Comparison of ENCODE assay signal across 9 cellular contexts in genomic region chr6:110415297-110415916, GRCh38. TPM values are rescaled to one million over a fixed set of nuclear protein-coding genes. Genes with fewer than 3 reads are reported as not detected.
DNase-seq lines count a peak whose midpoint lies in the region; ATAC-seq lines count a peak whose summit lies in the region.
"Had no signal": no experiment of that assay in that cellular context is flagged by ENCODE, and none has a peak within 500 bp of the region (broad histone marks: within the 10 kb centered on the region; RNA-seq: fewer than 3 reads in every experiment).

DDO (minus strand) TSS chr6:110415575; CDS start chr6:110413462, 2,113 bp downstream.

- peaks cover 9% of the 10 kb centered on the region for H3K27me3 Mint-ChIP-seq in activated naive CD4-positive, alpha-beta T cell treated with anti-CD3 and anti-CD28 coated beads for 36 hours (ENCODE audit: low read depth)
- peaks cover 0 to 4% (median 0%) of the 10 kb centered on the region in 3 donors for H3K27me3 Mint-ChIP-seq in immature natural killer cell (ENCODE audit: low read depth in 3 of 3)

- H3K9me3 Mint-ChIP-seq in activated naive CD4-positive, alpha-beta T cell treated with anti-CD3 and anti-CD28 coated beads, Interleukin-2, amount 50 U/mL, for 72 hours = no peaks in the 10 kb centered on the region
- H3K9me3 Mint-ChIP-seq in activated naive CD4-positive, alpha-beta T cell treated with anti-CD3 and anti-CD28 coated beads for 36 hours = no peaks in the 10 kb centered on the region
- H3K9me3 Mint-ChIP-seq in immature natural killer cell = no peaks in the 10 kb centered on the region

- H3K27ac ChIP-seq in skin epidermis = peak within 1 kb of the TSS in 6 of 21 experiments; percentile 4 to 66 (median 46)

- H3K4me1 Mint-ChIP-seq in activated naive CD4-positive, alpha-beta T cell treated with anti-CD3 and anti-CD28 coated beads for 36 hours (ENCODE audit: low read depth) = no peaks in the 10 kb centered on the region
- peaks cover 13 to 20% of the 10 kb centered on the region in 2 donors for H3K4me1 Mint-ChIP-seq in immature natural killer cell

- DNase-seq in activated naive CD4-positive, alpha-beta T cell treated with anti-CD3 and anti-CD28 coated beads, Interleukin-2, amount 50 U/mL, for 72 hours (ENCODE audit: low spot score in 2 of 2) = no peak
- DNase-seq in activated naive CD4-positive, alpha-beta T cell treated with anti-CD3 and anti-CD28 coated beads for 36 hours = no peak
- peak; percentile 16 to 93 (median 77) for DNase-seq in amygdala (lab: John Stamatoyannopoulos, UW)
- no peak for DNase-seq in immature natural killer cell
- no peak for DNase-seq in NCI-H146 treated with DMSO at 0.1 percent for 48 hours (lab: John Stamatoyannopoulos, UW; ENCODE audit: unreplicated experiment)

- peak within 1 kb of the TSS in 6 of 7 experiments; percentile 4 to 29 (median 8) for H3K4me3 ChIP-seq in skin epidermis

- peak within 1 kb of the TSS; percentile 51 to 81 for H3K27ac Mint-ChIP-seq in activated naive CD4-positive, alpha-beta T cell treated with anti-CD3 and anti-CD28 coated beads, Interleukin-2, amount 50 U/mL, for 72 hours
- no peak within 1 kb of the TSS for H3K27ac Mint-ChIP-seq in activated naive CD4-positive, alpha-beta T cell treated with anti-CD3 and anti-CD28 coated beads for 36 hours
- peak within 1 kb of the TSS in 3 of 6 donors; percentile 4 to 53 (median 50) for H3K27ac Mint-ChIP-seq in immature natural killer cell

- peak; percentile 47 to 81 for ATAC-seq in activated naive CD4-positive, alpha-beta T cell treated with anti-CD3 and anti-CD28 coated beads, Interleukin-2, amount 50 U/mL, for 72 hours
- ATAC-seq in GM21528 (IDR thresholded peaks at IDR 0.05; ENCODE audit: low FRiP score, unreplicated experiment) (no peak), HG03342 (IDR thresholded peaks at IDR 0.05; ENCODE audit: unreplicated experiment) (no peak)

- CTCF ChIA-PET in activated naive CD4-positive, alpha-beta T cell treated with anti-CD3 and anti-CD28 coated beads for 36 hours (lab: Charles Lee) = interaction anchor here (0.5 to 0.6 kb wide), 3 partner anchors 43 to 888 kb away, joined by 3 to 4 read pairs (median 3); no protein-coding TSS in a partner anchor

- intact Hi-C loops in activated naive CD4-positive, alpha-beta T cell treated with anti-CD3 and anti-CD28 coated beads for 36 hours (cut with micrococcal nuclease) = no loop called here

- H3K4me3 Mint-ChIP-seq in activated naive CD4-positive, alpha-beta T cell treated with anti-CD3 and anti-CD28 coated beads for 36 hours = no peak within 1 kb of the TSS
- H3K4me3 Mint-ChIP-seq in immature natural killer cell = peak within 1 kb of the TSS; percentile 13 to 70 (median 25)

- no peaks in the 10 kb centered on the region for H3K36me3 Mint-ChIP-seq in activated naive CD4-positive, alpha-beta T cell treated with anti-CD3 and anti-CD28 coated beads, Interleukin-2, amount 50 U/mL, for 72 hours
- H3K36me3 Mint-ChIP-seq in activated naive CD4-positive, alpha-beta T cell treated with anti-CD3 and anti-CD28 coated beads for 36 hours (ENCODE audit: low read depth) = no peaks in the 10 kb centered on the region
- no peaks in the 10 kb centered on the region for H3K36me3 Mint-ChIP-seq in immature natural killer cell

RNA-seq across cellular contexts. Expression of gene DDO, which starts in this region (rescaled TPM):
- total RNA-seq in activated naive CD4-positive, alpha-beta T cell treated with anti-CD3 and anti-CD28 coated beads, Interleukin-2, amount 50 U/mL, for 72 hours = under 1 TPM in 1 of 2 donors, not detected in 1; 0.34 TPM
- not detected for total RNA-seq in activated naive CD4-positive, alpha-beta T cell treated with anti-CD3 and anti-CD28 coated beads for 36 hours
- polyA plus RNA-seq in immature natural killer cell = under 1 TPM in 1 of 3 donors, not detected in 2; 0.10 TPM
- total RNA-seq: T-helper 2 cell treated with Interferon-gamma antibody and Interleukin-4, amounts not matched to agents 100 ng/mL and 5 ng/mL, for 36 hours had no signal

Comparison
In these comparisons a context has a peak if more than half of its experiments do, and no peak if none do; other contexts are left out.
1. Peak in ATAC-seq in activated naive CD4-positive, alpha-beta T cell treated with anti-CD3 and anti-CD28 coated beads, Interleukin-2, amount 50 U/mL, for 72 hours; RNA of the gene not detected or under 1 TPM.
2. DNase-seq: peak in amygdala (56 of 56); none in activated naive CD4-positive, alpha-beta T cell treated with anti-CD3 and anti-CD28 coated beads, Interleukin-2, amount 50 U/mL, for 72 hours (0 of 2), activated naive CD4-positive, alpha-beta T cell treated with anti-CD3 and anti-CD28 coated beads for 36 hours (single experiment), immature natural killer cell (0 of 3) and NCI-H146 treated with DMSO at 0.1 percent for 48 hours (single experiment).